ENCODE assay signal across 21 cellular contexts in the genomic region with DNA sequence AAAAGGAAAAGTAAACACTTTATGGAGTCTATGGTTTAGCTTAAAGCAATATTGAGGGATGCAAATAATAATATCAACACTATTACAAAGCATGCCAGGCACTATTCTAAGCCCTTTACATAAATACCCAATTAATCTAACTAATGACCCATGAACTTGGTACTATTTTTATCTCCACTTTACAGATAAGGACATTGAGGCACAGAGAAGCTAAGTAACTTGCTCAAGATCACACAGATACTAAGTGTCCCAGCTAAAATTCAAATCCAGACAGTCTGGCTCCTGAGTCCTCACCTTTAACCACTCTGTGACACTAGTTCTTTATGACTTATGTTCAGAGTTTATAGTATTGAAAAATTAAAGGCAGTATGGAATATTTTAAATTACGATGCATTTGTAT. TPM values are rescaled to one million over a fixed set of nuclear protein-coding genes. Genes with fewer than 3 reads are reported as not detected.
DNase-seq lines count a peak whose midpoint lies in the region; ATAC-seq and TF ChIP-seq lines count a peak whose summit lies in the region.
"Had no signal": no experiment of that assay in that cellular context is flagged by ENCODE, and none has a peak within 500 bp of the region (broad histone marks: within the 10 kb centered on the region; RNA-seq: fewer than 3 reads in every experiment).

No MANE protein-coding gene starts in this region.

- H3K27me3 ChIP-seq in right lobe of liver = no peaks in the 10 kb centered on the region
- H3K27me3 ChIP-seq: SJCRH30 had no signal

- WGBS in right lobe of liver (ENCODE audit: insufficient coverage, low coverage, low lambda C conversion rate, missing lambda C conversion rate) = 88% methylated on average over 1 of the region's 1 CpG

- intact Hi-C loops in OCI-LY7 (cut with micrococcal nuclease; ENCODE audit: unreplicated experiment) (loop anchor here (2.0 kb wide), 1 partner anchor 51 kb away; no protein-coding TSS in a partner anchor), right lobe of liver (cut with DNase I) (no loop called here)

- no peak for DNase-seq in activated naive CD4-positive, alpha-beta T cell (lab: John Stamatoyannopoulos, UW)
- no peak for DNase-seq in OCI-LY7 (ENCODE audit: low spot score)
- DNase-seq in right lobe of liver = no peak
- no peak for DNase-seq in ecto neural progenitor cell (ENCODE audit: low spot score)
- no peak for DNase-seq in cerebellar nuclear complex (lab: John Stamatoyannopoulos, UW)
- DNase-seq: AML-193; Calu3; CD8-positive, alpha-beta memory T cell; DMS153; GDM1; NCI-H1092; NCI-H1436; NCI-H187 treated with DMSO at 0.1 percent for 48 hours; NCI-H2107; OCI-M1; SJCRH30 had no signal

- H3K9me3 ChIP-seq in OCI-LY7 (ENCODE audit: low read length) (no peaks in the 10 kb centered on the region), right lobe of liver (no peaks in the 10 kb centered on the region)
- H3K9me3 ChIP-seq: SJCRH30 had no signal

- no peaks in the 10 kb centered on the region for H3K9me2 ChIP-seq in OCI-LY7 (ENCODE audit: insufficient read depth, low read length)

- peak overlapping the region; percentile 59 for H3K27ac Mint-ChIP-seq in activated naive CD4-positive, alpha-beta T cell treated with anti-CD3 and anti-CD28 coated beads, Interleukin-2, amount 50 U/mL, for 24 hours

- peaks cover 55% of the 10 kb centered on the region for H3K79me2 ChIP-seq in OCI-LY7 (ENCODE audit: insufficient read depth, low read depth, low read length)

- CTCF ChIA-PET in OCI-LY7 (lab: Charles Lee; ENCODE audit: unreplicated experiment) = interaction anchor here (2.5 kb wide), 1 partner anchor 51 kb away, joined by 16 read pairs; no protein-coding TSS in a partner anchor

- peak overlapping the region; percentile 73 for H3K4me2 ChIP-seq in OCI-LY7 (ENCODE audit: low read length)

- peaks cover 50% of the 10 kb centered on the region for H3K4me1 ChIP-seq in OCI-LY7 (ENCODE audit: insufficient read depth, low read length, poor library complexity, severe bottlenecking)
- peaks cover 0 to 68% (median 18%) of the 10 kb centered on the region in 4 donors for H3K4me1 ChIP-seq in right lobe of liver
- H3K4me1 ChIP-seq: SJCRH30 had no signal

- no peak overlapping the region for H2AFZ ChIP-seq in OCI-LY7 (ENCODE audit: low read length)

- ATAC-seq in right lobe of liver = no peak
- ATAC-seq in GM19397 (IDR thresholded peaks at IDR 0.05; ENCODE audit: unreplicated experiment) = no peak

- POLR2A ChIA-PET in OCI-LY7 (lab: Charles Lee) = interaction anchor here (1.4 to 1.7 kb wide), 3 partner anchors 35 to 118 kb away, joined by 4 to 7 read pairs (median 4); a partner anchor contains a TSS

- TF ChIP-seq CTCF in OCI-LY7 (conservative IDR thresholded peaks at IDR 0.05; ENCODE audit: low read length) (no peak), right lobe of liver (IDR thresholded peaks at IDR 0.05) (no peak)

- TF ChIP-seq POLR2A in right lobe of liver (IDR thresholded peaks at IDR 0.05) = no peak

- peaks cover 12% of the 10 kb centered on the region for H3K36me3 Mint-ChIP-seq in activated naive CD4-positive, alpha-beta T cell treated with anti-CD3 and anti-CD28 coated beads, Interleukin-2, amount 50 U/mL, for 24 hours

- peaks cover 55% of the 10 kb centered on the region for H3K4me1 Mint-ChIP-seq in activated naive CD4-positive, alpha-beta T cell treated with anti-CD3 and anti-CD28 coated beads, Interleukin-2, amount 50 U/mL, for 24 hours

- BruUV-seq in OCI-LY7 (replicated peaks; lab: Mats Ljungman, UMichigan) = no TSS peak

- H3K27me3 Mint-ChIP-seq in activated naive CD4-positive, alpha-beta T cell treated with anti-CD3 and anti-CD28 coated beads, Interleukin-2, amount 50 U/mL, for 24 hours = no peaks in the 10 kb centered on the region
- H3K27me3 Mint-ChIP-seq: CD8-positive, alpha-beta memory T cell had no signal

- no peaks in the 10 kb centered on the region for H4K20me1 ChIP-seq in OCI-LY7 (ENCODE audit: insufficient read depth, low read length)

- no peaks in the 10 kb centered on the region for H3K9me3 Mint-ChIP-seq in activated naive CD4-positive, alpha-beta T cell treated with anti-CD3 and anti-CD28 coated beads, Interleukin-2, amount 50 U/mL, for 24 hours
- H3K9me3 Mint-ChIP-seq: CD8-positive, alpha-beta memory T cell had no signal

- peak overlapping the region; percentile 88 for H3K4me3 ChIP-seq in OCI-LY7 (ENCODE audit: low read depth, low read length, poor library complexity, severe bottlenecking)
- H3K4me3 ChIP-seq in right lobe of liver = no peak overlapping the region
- H3K4me3 ChIP-seq: SJCRH30 had no signal

- H3K4me3 Mint-ChIP-seq in activated naive CD4-positive, alpha-beta T cell treated with anti-CD3 and anti-CD28 coated beads, Interleukin-2, amount 50 U/mL, for 24 hours = no peak overlapping the region

- H3K36me3 ChIP-seq in OCI-LY7 (ENCODE audit: insufficient read depth, low read length) (peaks cover 95% of the 10 kb centered on the region), right lobe of liver (peaks cover 0 to 46% (median 19%) of the 10 kb centered on the region in 4 donors)

- peak overlapping the region; percentile 84 for H3K27ac ChIP-seq in OCI-LY7 (ENCODE audit: low read depth, low read length, poor library complexity, severe bottlenecking)
- peak overlapping the region; percentile 19 to 81 (median 55) for H3K27ac ChIP-seq in right lobe of liver
- H3K27ac ChIP-seq: C4-2B, SJCRH30 had no signal

RNA-seq across cellular contexts. Expression of a gene that starts 5.6 kb away (rescaled TPM):
- total RNA-seq in OCI-LY7 (2014; rRNA removed; shearing (Covaris generic)) = 42.4 and 46.3 TPM in 2 replicates
- total RNA-seq in OCI-LY7 (2022) (74.6 and 86.1 TPM in 2 replicates), right lobe of liver (10 to 100 TPM; 16.9 to 26.1 (median 25.3) TPM)

RNA-seq across cellular contexts. Expression of a gene that starts 5.7 kb away (rescaled TPM):
- 0.36 and 1.1 TPM in 2 replicates for total RNA-seq in OCI-LY7 (2014; rRNA removed; shearing (Covaris generic))
- 2.5 and 2.6 TPM in 2 replicates for total RNA-seq in OCI-LY7 (2022)
- total RNA-seq in right lobe of liver = 1 to 10 TPM in 5 of 6 experiments, under 1 TPM in 1; 0.26 to 4.7 (median 2.0) TPM
- total RNA-seq: Daoy, NCI-H460, SJCRH30 had no signal

RNA-seq across cellular contexts. Expression of a gene that starts 5.9 kb away (rescaled TPM):
- total RNA-seq in OCI-LY7 (2014; rRNA removed; shearing (Covaris generic)) = 21.6 and 25.8 TPM in 2 replicates
- total RNA-seq in OCI-LY7 (2022) (37.0 and 48.1 TPM in 2 replicates), right lobe of liver (10 to 100 TPM in 4 of 6 experiments, 1 to 10 TPM in 2; 7.1 to 16.8 (median 11.5) TPM)
